ENCODE assay signal across 8 cellular contexts in genomic region chr5:114055318-114055788, GRCh38.
DNase-seq lines count a peak whose midpoint lies in the region; ATAC-seq and TF ChIP-seq lines count a peak whose summit lies in the region.

No MANE protein-coding gene starts in this region.

- peak overlapping the region; percentile 59 for H3K4me3 Mint-ChIP-seq in endodermal cell

- no peaks in the 10 kb centered on the region for H3K36me3 Mint-ChIP-seq in endodermal cell (ENCODE audit: low read depth)

- peak; percentile 60 for DNase-seq in Ammon's horn (ENCODE audit: low spot score)
- peak; percentile 63 for DNase-seq in NCI-H2227 (lab: John Stamatoyannopoulos, UW; ENCODE audit: unreplicated experiment)
- peak; percentile 87 for DNase-seq in endodermal cell
- peak; percentile 87 for DNase-seq in mesendoderm
- peak in 1 of 2 donors; percentile 53 for DNase-seq in aorta
- no peak for DNase-seq in SIG-M5 (lab: John Stamatoyannopoulos, UW)
- no peak for DNase-seq in GOT3 (lab: John Stamatoyannopoulos, UW)
- no peak for DNase-seq in HPDE6-E6E7 (ENCODE audit: extremely low spot score)

- H2BK5ac ChIP-seq in mesendoderm (ENCODE audit: low read length) = no peak overlapping the region

- H3K27me3 ChIP-seq in endodermal cell (ENCODE audit: control insufficient read depth, insufficient read depth, low read length, poor library complexity, severe bottlenecking) (peaks cover 55% of the 10 kb centered on the region), mesendoderm (ENCODE audit: insufficient read depth, low read length, poor library complexity) (peaks cover 3% of the 10 kb centered on the region), aorta (ENCODE audit: control insufficient read depth in 1 of 2, insufficient read depth in 2 of 2, low read length in 1 of 2) (no peaks in the 10 kb centered on the region)

- no peaks in the 10 kb centered on the region for H3K36me3 ChIP-seq in endodermal cell (ENCODE audit: control insufficient read depth, insufficient read depth, low read length)
- H3K36me3 ChIP-seq in mesendoderm (ENCODE audit: control insufficient read depth, insufficient read depth, low read length) = no peaks in the 10 kb centered on the region
- no peaks in the 10 kb centered on the region for H3K36me3 ChIP-seq in aorta (ENCODE audit: control insufficient read depth in 1 of 2, insufficient read depth in 2 of 2, low read length in 1 of 2)

- no peak overlapping the region for H3K4ac ChIP-seq in mesendoderm (ENCODE audit: low read depth, low read length)

- H3K18ac ChIP-seq in mesendoderm (ENCODE audit: low read length) = no peak overlapping the region

- H3K79me1 ChIP-seq in mesendoderm (ENCODE audit: low read length) = no peaks in the 10 kb centered on the region

- H3K27ac ChIP-seq in endodermal cell (ENCODE audit: low read depth, low read length) (no peak overlapping the region), mesendoderm (ENCODE audit: low read depth, low read length) (no peak overlapping the region), aorta (ENCODE audit: low read depth in 1 of 2, low read length in 2 of 2) (no peak overlapping the region)

- peak; percentile 59 for ATAC-seq in aorta (ENCODE audit: low FRiP score)

- H3K9me3 ChIP-seq in endodermal cell (ENCODE audit: control insufficient read depth, low read length) = no peaks in the 10 kb centered on the region
- no peaks in the 10 kb centered on the region for H3K9me3 ChIP-seq in aorta (ENCODE audit: control insufficient read depth, low read length)

- H3K4me3 ChIP-seq in endodermal cell (ENCODE audit: low read length) (peak overlapping the region; percentile 91), mesendoderm (ENCODE audit: low read length) (peak overlapping the region; percentile 60), aorta (ENCODE audit: low read length in 2 of 2) (peak overlapping the region; percentile 7 to 56)

- H3K4me2 ChIP-seq in mesendoderm (ENCODE audit: low read length) = peak overlapping the region; percentile 92

- TF ChIP-seq CTCF in endodermal cell (conservative IDR thresholded peaks at IDR 0.05) = peak; percentile 41

- WGBS in endodermal cell (ENCODE audit: insufficient coverage in 1 of 2, insufficient read length in 1 of 2), 2 experiments = 0 to 1% methylated on average over 14 to 37 of the region's 37 CpGs
- WGBS in mesendoderm (ENCODE audit: extremely low coverage, insufficient coverage, low lambda C conversion rate) = no CpG with 5 or more reads among the region's 37 CpGs
- 0 to 1% methylated on average over 19 to 37 of the region's 37 CpGs for WGBS in aorta, 2 donors

- peaks cover 74% of the 10 kb centered on the region for H3K27me3 Mint-ChIP-seq in endodermal cell (ENCODE audit: insufficient read depth)

- H2AK5ac ChIP-seq in mesendoderm (ENCODE audit: low read length) = no peak overlapping the region

- H3K4me1 Mint-ChIP-seq in endodermal cell = peaks cover 15% of the 10 kb centered on the region

- no peaks in the 10 kb centered on the region for H3K9me3 Mint-ChIP-seq in endodermal cell

- H3K4me1 ChIP-seq in endodermal cell (ENCODE audit: control insufficient read depth, insufficient read depth, low read length) (peaks cover 9% of the 10 kb centered on the region), mesendoderm (ENCODE audit: control insufficient read depth, low read depth, low read length) (peaks cover 5% of the 10 kb centered on the region), aorta (ENCODE audit: control insufficient read depth in 1 of 2, insufficient read depth in 2 of 2, low read length in 2 of 2) (no peaks in the 10 kb centered on the region)

- H3K27ac Mint-ChIP-seq in endodermal cell = no peak overlapping the region

- H3K9ac ChIP-seq in endodermal cell (ENCODE audit: extremely low read depth, low read length, poor library complexity, severe bottlenecking) (no peak overlapping the region), mesendoderm (ENCODE audit: low read length) (peak overlapping the region; percentile 74)

- no peak overlapping the region for H3K23ac ChIP-seq in mesendoderm (ENCODE audit: low read length)

- H2BK15ac ChIP-seq in mesendoderm (replicated peaks; ENCODE audit: low read depth) = peak overlapping the region; percentile 37

- no peak overlapping the region for H4K8ac ChIP-seq in mesendoderm (ENCODE audit: low read depth, low read length)

- no peaks in the 10 kb centered on the region for H3K79me2 ChIP-seq in mesendoderm (ENCODE audit: control insufficient read depth, insufficient read depth, low read length)

- H2BK120ac ChIP-seq in mesendoderm (ENCODE audit: low read depth, low read length) = peak overlapping the region; percentile 75

- no peak overlapping the region for H4K5ac ChIP-seq in mesendoderm (ENCODE audit: low read length)

- peak overlapping the region; percentile 76 for H3K56ac ChIP-seq in mesendoderm (ENCODE audit: low read length)

- intact Hi-C loops in aorta (cut with DNase I) = no loop called here

Comparison
In these comparisons a context has a peak if more than half of its experiments do, and no peak if none do; other contexts are left out.
1. DNase-seq: peak in Ammon's horn (single experiment), NCI-H2227 (single experiment), endodermal cell (single experiment) and mesendoderm (single experiment); none in SIG-M5 (single experiment), GOT3 (single experiment) and HPDE6-E6E7 (single experiment).
2. H3K4me3 ChIP-seq: peak in every context shown above with its lines; median percentile 91 in endodermal cell; 60 in mesendoderm; 32 in aorta.